Comparison of ENCODE assay signal across 8 cellular contexts in genomic region chr2:12717191-12717987, GRCh38. TPM values are rescaled to one million over a fixed set of nuclear protein-coding genes. Genes with fewer than 3 reads are reported as not detected.
DNase-seq lines count a peak whose midpoint lies in the region; ATAC-seq and TF ChIP-seq lines count a peak whose summit lies in the region.

No MANE protein-coding gene starts in this region.

- H3K9ac ChIP-seq in fibroblast of lung (ENCODE audit: insufficient read depth, low read length): peak overlapping the region; percentile 96

- H3K36me3 Mint-ChIP-seq in activated T-helper 1 cell treated with anti-CD3 and anti-CD28 coated beads, Interleukin-12 subunit alpha, Interleukin-12 subunit beta, Interleukin-2, Interleukin-4 antibody, amounts not matched to agents 30 ng/mL and 10 ng/mL and 1 ng/mL, durations not matched to agents 14 hours and 24 hours and 36 hours (ENCODE audit: low read depth): peaks cover 16% of the 10 kb centered on the region
- H3K36me3 Mint-ChIP-seq in naive thymus-derived CD8-positive, alpha-beta T cell: peaks cover 0 to 9% (median 0%) of the 10 kb centered on the region in 3 donors

- peak; percentile 68 for DNase-seq in Daoy (ENCODE audit: low read depth)
- peak; percentile 74 for DNase-seq in OCI-M1 (lab: John Stamatoyannopoulos, UW)
- peak; percentile 40 for DNase-seq in activated T-helper 1 cell treated with anti-CD3 and anti-CD28 coated beads, Interleukin-12 subunit alpha, Interleukin-12 subunit beta, Interleukin-2, Interleukin-4 antibody, amounts not matched to agents 30 ng/mL and 10 ng/mL and 1 ng/mL, durations not matched to agents 14 hours and 24 hours and 36 hours (ENCODE audit: low spot score)
- DNase-seq in fibroblast of lung (ENCODE audit: low read depth in 2 of 2): peak; percentile 64 to 87
- DNase-seq in naive thymus-derived CD8-positive, alpha-beta T cell: peak; percentile 43 to 82 (median 64)
- DNase-seq in transverse colon: peak; percentile 54

- H4K20me1 ChIP-seq in fibroblast of lung (ENCODE audit: control insufficient read depth, extremely low read depth, insufficient read depth, low read length): no peaks in the 10 kb centered on the region

- peak overlapping the region; percentile 88 for H3K27ac ChIP-seq in fibroblast of lung (ENCODE audit: insufficient read depth, low read length)
- peak overlapping the region; percentile 88 to 93 (median 90) for H3K27ac ChIP-seq in transverse colon

- H3K4me3 ChIP-seq in fibroblast of lung (replicated peaks in 1 of 4; ENCODE audit: control extremely low read depth in 1 of 4, insufficient read depth in 1 of 4, low read depth in 3 of 4, low read length in 4 of 4) (peak overlapping the region; percentile 73 to 97 (median 94)), transverse colon (peak overlapping the region; percentile 43 to 76 (median 64))

- no peaks in the 10 kb centered on the region for H3K9me3 Mint-ChIP-seq in activated T-helper 1 cell treated with anti-CD3 and anti-CD28 coated beads, Interleukin-12 subunit alpha, Interleukin-12 subunit beta, Interleukin-2, Interleukin-4 antibody, amounts not matched to agents 30 ng/mL and 10 ng/mL and 1 ng/mL, durations not matched to agents 14 hours and 24 hours and 36 hours
- no peaks in the 10 kb centered on the region for H3K9me3 Mint-ChIP-seq in naive thymus-derived CD8-positive, alpha-beta T cell

- intact Hi-C loops in activated T-helper 1 cell treated with anti-CD3 and anti-CD28 coated beads, Interleukin-12 subunit alpha, Interleukin-12 subunit beta, Interleukin-2, Interleukin-4 antibody, amounts not matched to agents 30 ng/mL and 10 ng/mL and 1 ng/mL, durations not matched to agents 14 hours and 24 hours and 36 hours (cut with micrococcal nuclease): loop anchor here (1.0 to 10.0 kb wide), 14 partner anchors 15 to 1375 kb away; partner anchors contain the start of genes E2F6, LPIN1 and ROCK2
- intact Hi-C loops in transverse colon (cut with DNase I; ENCODE audit: low total_unique reads): loop anchor here (10.0 kb wide), 1 partner anchor 263 kb away; no protein-coding TSS in a partner anchor

- TF ChIP-seq CTCF in fibroblast of lung (conservative IDR thresholded peaks at IDR 0.05 in 1 of 2, IDR thresholded peaks at IDR 0.05 in 1 of 2; ENCODE audit: low read depth in 1 of 2, low read length in 2 of 2) (peak; percentile 40), transverse colon (IDR thresholded peaks at IDR 0.05) (peak in 3 of 5 experiments; percentile 18 to 29 (median 25))

- H3K9me3 ChIP-seq in fibroblast of lung (ENCODE audit: control insufficient read depth, insufficient read depth, low read depth, low read length) (no peaks in the 10 kb centered on the region), transverse colon (no peaks in the 10 kb centered on the region)

- H3K4me1 ChIP-seq in fibroblast of lung (ENCODE audit: control insufficient read depth, extremely low read depth, insufficient read depth, low read length) (peaks cover 9% of the 10 kb centered on the region), transverse colon (peaks cover 3 to 39% (median 19%) of the 10 kb centered on the region in 4 donors)

- in situ Hi-C loops in transverse colon (cut with MboI; ENCODE audit: low pct_ligation_motif_present in 1 of 4, low pct_unique_long_range_greater_than_20kb in 1 of 4, low sequenced_read_pairs in 3 of 4): loop anchor here in 3 of 4 donors (10.0 to 25.0 kb wide), 5 partner anchors 207 to 880 kb away; no protein-coding TSS in a partner anchor

- H3K79me2 ChIP-seq in fibroblast of lung (ENCODE audit: control insufficient read depth, insufficient read depth, low read length): peaks cover 52% of the 10 kb centered on the region

- ATAC-seq in HG03439 (IDR thresholded peaks at IDR 0.05; ENCODE audit: unreplicated experiment) (peak; percentile 29), GM19324 (IDR thresholded peaks at IDR 0.05; ENCODE audit: low FRiP score, unreplicated experiment) (no peak)
- ATAC-seq in naive thymus-derived CD8-positive, alpha-beta T cell: peak; percentile 30 to 31

- 0 to 2% methylated on average over 9 to 67 of the region's 72 CpGs for WGBS in transverse colon (ENCODE audit: low coverage in 1 of 2), 2 donors

- H3K4me1 Mint-ChIP-seq in activated T-helper 1 cell treated with anti-CD3 and anti-CD28 coated beads, Interleukin-12 subunit alpha, Interleukin-12 subunit beta, Interleukin-2, Interleukin-4 antibody, amounts not matched to agents 30 ng/mL and 10 ng/mL and 1 ng/mL, durations not matched to agents 14 hours and 24 hours and 36 hours (ENCODE audit: low read depth): peaks cover 61% of the 10 kb centered on the region
- peaks cover 38 to 63% (median 55%) of the 10 kb centered on the region in 4 donors for H3K4me1 Mint-ChIP-seq in naive thymus-derived CD8-positive, alpha-beta T cell

- H3K4me2 ChIP-seq in fibroblast of lung (ENCODE audit: extremely low read depth, insufficient read depth, low read length): peak overlapping the region; percentile 50

- TF ChIP-seq POLR2A in transverse colon (IDR thresholded peaks at IDR 0.05): peak; percentile 15

- peak overlapping the region; percentile 87 for H3K27ac Mint-ChIP-seq in activated T-helper 1 cell treated with anti-CD3 and anti-CD28 coated beads, Interleukin-12 subunit alpha, Interleukin-12 subunit beta, Interleukin-2, Interleukin-4 antibody, amounts not matched to agents 30 ng/mL and 10 ng/mL and 1 ng/mL, durations not matched to agents 14 hours and 24 hours and 36 hours
- peak overlapping the region; percentile 90 to 98 (median 96) for H3K27ac Mint-ChIP-seq in naive thymus-derived CD8-positive, alpha-beta T cell

- POLR2A ChIA-PET in naive thymus-derived CD8-positive, alpha-beta T cell (lab: Charles Lee): interaction anchor here (0.6 to 4.2 kb wide), 24 partner anchors 8 to 884 kb away, joined by 3 to 43 read pairs (median 6); no protein-coding TSS in a partner anchor

- peaks cover 10% of the 10 kb centered on the region for H3K27me3 Mint-ChIP-seq in activated T-helper 1 cell treated with anti-CD3 and anti-CD28 coated beads, Interleukin-12 subunit alpha, Interleukin-12 subunit beta, Interleukin-2, Interleukin-4 antibody, amounts not matched to agents 30 ng/mL and 10 ng/mL and 1 ng/mL, durations not matched to agents 14 hours and 24 hours and 36 hours (ENCODE audit: insufficient read depth)
- H3K27me3 Mint-ChIP-seq in naive thymus-derived CD8-positive, alpha-beta T cell: no peaks in the 10 kb centered on the region

- H3K27me3 ChIP-seq in fibroblast of lung (ENCODE audit: control insufficient read depth, insufficient read depth, low read length) (no peaks in the 10 kb centered on the region), transverse colon (peaks cover 39% of the 10 kb centered on the region)

- H2AFZ ChIP-seq in fibroblast of lung (ENCODE audit: low read length): peak overlapping the region; percentile 48

- no peak for TF ChIP-seq EP300 in transverse colon (IDR thresholded peaks at IDR 0.05; ENCODE audit: low read depth)

- H3K36me3 ChIP-seq in fibroblast of lung (ENCODE audit: control insufficient read depth, insufficient read depth, low read length): no peaks in the 10 kb centered on the region
- no peaks in the 10 kb centered on the region for H3K36me3 ChIP-seq in transverse colon

- H3K4me3 Mint-ChIP-seq in activated T-helper 1 cell treated with anti-CD3 and anti-CD28 coated beads, Interleukin-12 subunit alpha, Interleukin-12 subunit beta, Interleukin-2, Interleukin-4 antibody, amounts not matched to agents 30 ng/mL and 10 ng/mL and 1 ng/mL, durations not matched to agents 14 hours and 24 hours and 36 hours: peak overlapping the region; percentile 91
- peak overlapping the region; percentile 92 to 100 (median 100) for H3K4me3 Mint-ChIP-seq in naive thymus-derived CD8-positive, alpha-beta T cell

RNA-seq across cellular contexts. Expression of gene TRIB2, which starts 0.7 kb away (rescaled TPM):
- 17.4 and 19.0 TPM in 2 replicates for total RNA-seq in Daoy (2014; rRNA removed; shearing (Covaris generic))
- total RNA-seq in activated T-helper 1 cell treated with anti-CD3 and anti-CD28 coated beads, Interleukin-12 subunit alpha, Interleukin-12 subunit beta, Interleukin-2, Interleukin-4 antibody, amounts not matched to agents 30 ng/mL and 10 ng/mL and 1 ng/mL, durations not matched to agents 14 hours and 24 hours and 36 hours: 6.3 TPM in 2 replicates
- 31.0 and 38.5 TPM in 2 replicates for total RNA-seq in fibroblast of lung
- polyA plus RNA-seq in fibroblast of lung: 23.4 and 26.1 TPM in 2 replicates
- polyA plus RNA-seq in fibroblast of lung (2012): 21.0 and 29.7 TPM in 2 replicates
- polyA minus RNA-seq in fibroblast of lung (ENCODE audit: low replicate concordance): 22.2 and 35.6 TPM in 2 replicates
- total RNA-seq in naive thymus-derived CD8-positive, alpha-beta T cell: 10 to 100 TPM; 77.0 to 85.1 TPM
- polyA plus RNA-seq in naive thymus-derived CD8-positive, alpha-beta T cell: 10 to 100 TPM; 22.5 to 30.5 (median 27.4) TPM
- 100 to 1,000 TPM in 1 of 4 donors, 10 to 100 TPM in 3; 14.2 to 109 (median 36.1) TPM for total RNA-seq in transverse colon
